In the genomic region with DNA sequence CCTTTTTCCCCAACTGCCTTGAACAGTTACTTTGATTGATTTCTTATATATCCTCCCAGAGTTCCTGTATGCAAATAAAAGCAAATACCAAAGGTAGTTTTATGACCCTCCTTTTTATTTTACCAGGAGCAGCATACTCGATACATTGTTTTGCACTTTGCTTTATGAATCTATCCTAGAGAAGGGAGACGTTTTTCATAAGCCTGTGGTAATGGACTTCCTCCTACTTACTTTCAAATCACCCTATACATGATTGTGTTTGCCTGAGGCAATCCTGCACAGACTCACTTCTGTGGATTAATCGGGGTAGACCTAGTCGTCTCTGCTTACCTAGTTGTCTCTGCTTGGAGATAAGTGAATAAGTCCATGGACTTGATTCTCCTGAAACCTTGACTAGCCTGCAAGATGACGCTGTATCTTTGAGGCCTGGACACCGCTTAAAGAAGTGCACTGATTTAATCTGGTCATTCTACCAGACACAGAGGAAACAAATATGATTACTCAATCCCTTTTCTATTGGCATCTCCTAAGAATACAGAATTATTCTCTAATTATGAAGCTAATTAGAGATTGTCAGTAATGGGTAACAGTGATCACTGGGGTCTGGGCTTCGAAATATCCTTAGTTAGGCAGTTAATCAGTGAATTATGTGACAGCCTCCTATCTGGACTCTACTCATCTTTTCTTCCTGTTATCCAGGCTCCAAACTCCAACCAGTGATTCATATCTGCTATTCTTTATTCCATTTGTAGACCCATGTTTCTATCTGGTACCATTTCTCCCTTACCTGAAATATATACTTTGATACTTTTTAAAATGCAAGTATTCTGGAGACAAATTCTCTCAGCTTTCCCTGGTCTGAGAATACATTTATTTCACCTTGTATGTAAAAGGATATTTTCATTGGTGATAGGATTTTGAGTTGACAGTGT, we compare ENCODE assay signal across 1 cellular context.
TF ChIP-seq lines count a peak whose summit lies in the region.

No MANE protein-coding gene starts in this region.

TF ChIP-seq in K562, 482 proteins besides CTCF, POLR2A, EP300 and RAD21 (continued from another document):
- TF ChIP-seq ZNF184 (CRISPR knock-in tag; IDR thresholded peaks at IDR 0.05) (no peak), ZBED1 (IDR thresholded peaks at IDR 0.05) (no peak), SP1 (CRISPR knock-in tag; IDR thresholded peaks at IDR 0.05) (no peak), ZNF780A (CRISPR knock-in tag; IDR thresholded peaks at IDR 0.05) (no peak), HDAC1 (IDR thresholded peaks at IDR 0.05) (0 out of 4 replicates have a peak, but pooled peaks of 1 of the 2 experiments have one; percentile 16), CBX8 (IDR thresholded peaks at IDR 0.05; ENCODE audit: borderline replicate concordance, extremely low read depth, low read depth, low read length, poor library complexity, severe bottlenecking) (no peak), IRF1 (CRISPR knock-in tag; IDR thresholded peaks at IDR 0.05; ENCODE audit: borderline replicate concordance) (no peak), ZNF589 (CRISPR knock-in tag; IDR thresholded peaks at IDR 0.05; ENCODE audit: low read depth) (no peak), NKRF (IDR thresholded peaks at IDR 0.05; ENCODE audit: borderline replicate concordance) (no peak), CHD1 (IDR thresholded peaks at IDR 0.05; ENCODE audit: low read length) (no peak), ZMIZ1 (IDR thresholded peaks at IDR 0.05; ENCODE audit: low read depth in 2 of 2, low read length in 2 of 2) (no peak), RBM15 (IDR thresholded peaks at IDR 0.05; ENCODE audit: insufficient read depth, low read length) (no peak), ZNF76 (CRISPR knock-in tag; IDR thresholded peaks at IDR 0.05; ENCODE audit: borderline replicate concordance) (no peak), SETDB1 (IDR thresholded peaks at IDR 0.05; ENCODE audit: low read length) (no peak), GABPB2 (CRISPR knock-in tag; conservative IDR thresholded peaks at IDR 0.05) (no peak), POU5F1 (IDR thresholded peaks at IDR 0.05; ENCODE audit: borderline replicate concordance, low read depth, low read length, partially characterized antibody) (no peak), TAL1 (IDR thresholded peaks at IDR 0.05) (no peak), HMBOX1 (IDR thresholded peaks at IDR 0.05) (peak; percentile 90), CSDE1 (IDR thresholded peaks at IDR 0.05) (no peak), ZFX (CRISPR knock-in tag; IDR thresholded peaks at IDR 0.05) (no peak), TEAD2 (tag; IDR thresholded peaks at IDR 0.05) (no peak), TCF15 (CRISPR knock-in tag; IDR thresholded peaks at IDR 0.05) (no peak), ZNF224 (CRISPR knock-in tag; IDR thresholded peaks at IDR 0.05) (no peak), FOXP4 (CRISPR knock-in tag; IDR thresholded peaks at IDR 0.05; ENCODE audit: borderline replicate concordance) (no peak), MECOM (CRISPR knock-in tag; IDR thresholded peaks at IDR 0.05) (peak; percentile 52; the same call in 1 of the 2 replicates), ATF4 (CRISPR knock-in tag; IDR thresholded peaks at IDR 0.05) (no peak), ZFP91 (CRISPR knock-in tag; IDR thresholded peaks at IDR 0.05) (no peak), NR4A1 (CRISPR knock-in tag; IDR thresholded peaks at IDR 0.05) (0 out of 2 replicates have a peak, but pooled peaks have one; percentile 42), NR4A1 (tag; IDR thresholded peaks at IDR 0.05) (no peak), NCOA4 (IDR thresholded peaks at IDR 0.05; ENCODE audit: partially characterized antibody) (no peak), POLR2AphosphoS2 (IDR thresholded peaks at IDR 0.05; ENCODE audit: low read length) (no peak), CREB1 (IDR thresholded peaks at IDR 0.05) (no peak), CREB1 (CRISPR knock-in tag; IDR thresholded peaks at IDR 0.05) (no peak), KDM1A (IDR thresholded peaks at IDR 0.05) (peak; percentile 74 to 79), GATAD2B (IDR thresholded peaks at IDR 0.05; ENCODE audit: borderline replicate concordance) (no peak), ZNF282 (CRISPR knock-in tag; IDR thresholded peaks at IDR 0.05) (no peak)
- TF ChIP-seq, protein P1, sequence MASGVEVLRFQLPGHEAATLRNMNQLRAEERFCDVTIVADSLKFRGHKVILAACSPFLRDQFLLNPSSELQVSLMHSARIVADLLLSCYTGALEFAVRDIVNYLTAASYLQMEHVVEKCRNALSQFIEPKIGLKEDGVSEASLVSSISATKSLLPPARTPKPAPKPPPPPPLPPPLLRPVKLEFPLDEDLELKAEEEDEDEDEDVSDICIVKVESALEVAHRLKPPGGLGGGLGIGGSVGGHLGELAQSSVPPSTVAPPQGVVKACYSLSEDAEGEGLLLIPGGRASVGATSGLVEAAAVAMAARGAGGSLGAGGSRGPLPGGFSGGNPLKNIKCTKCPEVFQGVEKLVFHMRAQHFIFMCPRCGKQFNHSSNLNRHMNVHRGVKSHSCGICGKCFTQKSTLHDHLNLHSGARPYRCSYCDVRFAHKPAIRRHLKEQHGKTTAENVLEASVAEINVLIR (CRISPR knock-in tag; IDR thresholded peaks at IDR 0.05) = no peak
